ENCODE assay signal across 8 cellular contexts in the genomic region with DNA sequence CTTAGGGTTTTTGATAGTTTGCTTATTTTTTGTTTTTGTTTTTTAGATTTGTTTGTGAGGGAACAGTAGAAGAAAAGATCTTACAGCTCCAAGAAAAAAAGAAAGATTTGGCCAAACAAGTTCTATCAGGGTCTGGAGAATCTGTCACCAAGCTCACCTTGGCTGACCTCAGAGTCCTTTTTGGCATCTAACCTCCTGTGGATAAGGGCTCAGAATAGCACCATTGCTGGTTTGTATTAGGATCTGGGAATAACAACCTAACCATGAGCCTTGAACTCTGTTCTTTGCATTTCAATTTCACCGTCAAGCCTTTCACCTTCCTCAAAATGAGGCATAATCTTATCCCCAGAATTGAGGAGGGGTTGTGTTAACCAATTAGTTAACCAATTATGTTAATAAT.
"Had no signal": no experiment of that assay in that cellular context is flagged by ENCODE, and none has a peak within 500 bp of the region (broad histone marks: within the 10 kb centered on the region; RNA-seq: fewer than 3 reads in every experiment).

No MANE protein-coding gene starts in this region.

- H3K9me3 ChIP-seq: HAP-1 had no signal

- H3K27ac ChIP-seq: GM23248, HL-60 had no signal

- H3K4me3 ChIP-seq: GM23248, HAP-1 had no signal

- ATAC-seq: HCT116, HepG2 had no signal

- DNase-seq: GM23248, GOT3, H7, HFFc6 had no signal

- H3K4me1 ChIP-seq: HAP-1 had no signal
